Comparison of ENCODE assay signal across 12 cellular contexts in genomic region chr6:10583509-10583908, GRCh38.
A peak's percentile ranks its signal among the peaks of the same experiment; 100 is the strongest.
DNase-seq lines count a peak whose midpoint lies in the region; ATAC-seq, FAIRE-seq and TF ChIP-seq lines count a peak whose summit lies in the region.
"Had no signal": no experiment of that assay in that cellular context is flagged by ENCODE, and none has a peak within 500 bp of the region (broad histone marks: within the 10 kb centered on the region; RNA-seq: fewer than 3 reads in every experiment).

No MANE protein-coding gene starts in this region.

- peaks cover 3% of the 10 kb centered on the region for H3K27me3 Mint-ChIP-seq in mesothelial cell of epicardium (ENCODE audit: low read depth)
- H3K27me3 Mint-ChIP-seq: naive thymus-derived CD4-positive, alpha-beta T cell had no signal

- H3K4me1 ChIP-seq in HUES64 (ENCODE audit: insufficient read depth, low read length) (peaks cover 69% of the 10 kb centered on the region), ectodermal cell (ENCODE audit: control insufficient read depth, insufficient read depth, low read length) (peaks cover 46% of the 10 kb centered on the region)

- no peaks in the 10 kb centered on the region for H3K36me3 Mint-ChIP-seq in mesothelial cell of epicardium

- FAIRE-seq in frontal cortex (lab: Jason Lieb, UNC): no peak

- no peak for TF ChIP-seq CTCF in mesothelial cell of epicardium (IDR thresholded peaks at IDR 0.05; ENCODE audit: unreplicated experiment)

- H3K4me3 ChIP-seq in HUES64 (ENCODE audit: low read length) (peak overlapping the region; percentile 13), ectodermal cell (ENCODE audit: insufficient read depth, low read depth, low read length) (no peak overlapping the region)
- H3K4me3 ChIP-seq: SK-N-MC had no signal

- H3K9me3 ChIP-seq in HUES64 (ENCODE audit: insufficient read depth, low read depth, low read length) (no peaks in the 10 kb centered on the region), ectodermal cell (ENCODE audit: control insufficient read depth, low read length) (no peaks in the 10 kb centered on the region)

- H3K27ac Mint-ChIP-seq in mesothelial cell of epicardium: peak overlapping the region; percentile 77

- no peaks in the 10 kb centered on the region for H3K9me3 Mint-ChIP-seq in mesothelial cell of epicardium

- H3K27ac ChIP-seq in HUES64 (ENCODE audit: low read depth, low read length) (peak overlapping the region; percentile 97), ectodermal cell (ENCODE audit: insufficient read depth, low read depth, low read length, poor library complexity, severe bottlenecking) (peak overlapping the region; percentile 67)
- H3K27ac ChIP-seq: SK-N-MC had no signal

- ATAC-seq in GM19452 (IDR thresholded peaks at IDR 0.05; ENCODE audit: unreplicated experiment): no peak
- ATAC-seq: naive thymus-derived CD4-positive, alpha-beta T cell had no signal

- no peaks in the 10 kb centered on the region for H3K27me3 ChIP-seq in HUES64 (ENCODE audit: insufficient read depth, low read length)
- no peaks in the 10 kb centered on the region for H3K27me3 ChIP-seq in ectodermal cell (ENCODE audit: control insufficient read depth, insufficient read depth, low read length, poor library complexity, severe bottlenecking)

- peaks cover 51% of the 10 kb centered on the region for H3K4me1 Mint-ChIP-seq in mesothelial cell of epicardium

- H3K9ac ChIP-seq in HUES64 (ENCODE audit: low read depth, low read length): peak overlapping the region; percentile 44

- H3K4me3 Mint-ChIP-seq in mesothelial cell of epicardium: no peak overlapping the region

- DNase-seq in DMS79 treated with DMSO at 0.1 percent for 48 hours (lab: John Stamatoyannopoulos, UW) (peak; percentile 34), DMS79 (lab: John Stamatoyannopoulos, UW) (no peak), mesothelial cell of epicardium (ENCODE audit: low spot score in 2 of 2, unreplicated experiment in 2 of 2) (no peak), frontal cortex (ENCODE audit: low spot score in 2 of 2) (no peak), medulla oblongata (ENCODE audit: extremely low spot score) (no peak)
- DNase-seq: activated CD4-positive, alpha-beta T cell treated with anti-CD3 and anti-CD28 coated beads for 4 hours; activated gamma-delta T cell; naive thymus-derived CD4-positive, alpha-beta T cell had no signal

- H3K36me3 ChIP-seq in HUES64 (ENCODE audit: insufficient read depth, low read length) (no peaks in the 10 kb centered on the region), ectodermal cell (ENCODE audit: control insufficient read depth, insufficient read depth, low read length) (no peaks in the 10 kb centered on the region)

- 6% methylated on average over 3 of the region's 3 CpGs for WGBS in HUES64
- whole genome bisulfite sequencing in ectodermal cell, 2 experiments: 7 to 8% methylated on average over 3 of the region's 3 CpGs
